Comparison of ENCODE assay signal across 9 cellular contexts in the genomic region with DNA sequence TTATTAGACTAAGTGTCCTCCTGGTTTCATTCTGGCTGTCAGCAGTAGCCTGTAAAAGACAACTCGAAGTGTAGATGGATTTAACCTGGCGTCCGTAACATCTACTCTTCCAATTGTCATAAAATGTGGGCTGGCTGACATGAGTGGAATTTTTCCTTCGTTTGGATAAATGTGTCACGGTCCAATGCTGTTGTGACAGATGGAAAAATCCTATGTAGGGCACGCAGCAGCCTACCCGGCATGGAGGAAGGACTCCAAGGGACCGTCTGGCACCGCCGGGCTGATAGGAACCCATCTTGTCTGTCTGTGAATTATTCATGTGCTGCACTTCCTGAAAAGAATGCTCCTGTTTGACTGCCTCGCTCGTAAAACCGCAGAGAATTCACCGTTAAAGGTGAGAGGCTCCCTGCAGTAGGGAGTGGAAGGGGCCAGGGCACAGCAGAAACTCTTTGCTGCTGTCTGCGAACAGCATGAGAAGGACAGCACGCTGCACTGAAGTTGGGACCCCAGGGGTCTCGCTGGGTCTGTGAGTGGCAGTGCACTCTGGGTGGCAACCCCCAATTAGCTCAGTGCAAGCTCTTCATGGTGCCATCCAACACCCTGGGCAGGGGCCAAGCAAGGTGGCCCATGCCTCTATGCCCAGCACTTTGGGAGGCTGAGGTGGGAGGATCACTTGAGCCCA. TPM values are rescaled to one million over a fixed set of nuclear protein-coding genes. Genes with fewer than 3 reads are reported as not detected.
A peak's percentile ranks its signal among the peaks of the same experiment; 100 is the strongest.
DNase-seq lines count a peak whose midpoint lies in the region; ATAC-seq and TF ChIP-seq lines count a peak whose summit lies in the region.
"Had no signal": no experiment of that assay in that cellular context is flagged by ENCODE, and none has a peak within 500 bp of the region (broad histone marks: within the 10 kb centered on the region; RNA-seq: fewer than 3 reads in every experiment).

No MANE protein-coding gene starts in this region.

- peaks cover 19% of the 10 kb centered on the region for H3K36me3 Mint-ChIP-seq in CD4-positive, alpha-beta T cell (ENCODE audit: low read depth)

- H3K4me3 Mint-ChIP-seq in CD4-positive, alpha-beta T cell = peak overlapping the region; percentile 94

- H4K20me1 ChIP-seq in PC-3 (ENCODE audit: low read length) = no peaks in the 10 kb centered on the region

- POLR2A ChIA-PET in CD4-positive, alpha-beta T cell (lab: Charles Lee) = interaction anchor here (1.1 to 6.6 kb wide), 6 partner anchors 13 to 34 kb away, joined by 4 to 61 read pairs (median 6); no protein-coding TSS in a partner anchor
- POLR2A ChIA-PET in PC-3 (lab: Charles Lee; ENCODE audit: unreplicated experiment) = no interaction called here

- H3K9me3 ChIP-seq in CD4-positive, alpha-beta T cell (ENCODE audit: control insufficient read depth, low read length) = no peaks in the 10 kb centered on the region
- H3K9me3 ChIP-seq in PC-3 (ENCODE audit: low read length) (no peaks in the 10 kb centered on the region), stomach (no peaks in the 10 kb centered on the region)
- H3K9me3 ChIP-seq: heart right ventricle had no signal

- H3K27me3 ChIP-seq in CD4-positive, alpha-beta T cell (ENCODE audit: control insufficient read depth, insufficient read depth, low read length) = no peaks in the 10 kb centered on the region
- no peaks in the 10 kb centered on the region for H3K27me3 ChIP-seq in PC-3 (ENCODE audit: low read length)
- no peaks in the 10 kb centered on the region for H3K27me3 ChIP-seq in stomach
- H3K27me3 ChIP-seq: heart right ventricle had no signal

- no peaks in the 10 kb centered on the region for H3K9me3 Mint-ChIP-seq in CD4-positive, alpha-beta T cell

- WGBS in stomach, 5 donors = 40 to 55% (median 44%) methylated on average over 17 of the region's 17 CpGs

- intact Hi-C loops in CD4-positive, alpha-beta T cell (cut with DNase I, micrococcal nuclease) = loop anchor here (2.0 to 5.0 kb wide), 4 partner anchors 15 to 36 kb away; partner anchors contain the start of gene PRKRIP1 (in 2 of the 2)
- intact Hi-C loops in PC-3 (cut with micrococcal nuclease) = no loop called here
- intact Hi-C loops in stomach (cut with DNase I; ENCODE audit: low total_unique reads) = no loop called here

- DNase-seq in CD4-positive, alpha-beta T cell = peak; percentile 44 to 73 (median 58)
- DNase-seq in PC-3 (peak; percentile 62), medulla oblongata (ENCODE audit: extremely low spot score) (peak; percentile 29), stomach (no peak)
- DNase-seq in activated naive CD4-positive, alpha-beta T cell treated with anti-CD3 and anti-CD28 coated beads, Interleukin-2, amount 50 U/mL, for 16 hours = peak; percentile 39
- DNase-seq: heart right ventricle had no signal

- CTCF ChIA-PET in CD4-positive, alpha-beta T cell (lab: Charles Lee) = interaction anchor here (1.2 to 4.0 kb wide), 4 partner anchors 16 to 27 kb away, joined by 3 to 13 read pairs (median 8); no protein-coding TSS in a partner anchor
- CTCF ChIA-PET in PC-3 (lab: Charles Lee) = no interaction called here

- no peak for TF ChIP-seq EP300 in stomach (IDR thresholded peaks at IDR 0.05)

- H3K36me3 ChIP-seq in PC-3 (ENCODE audit: low read depth, low read length) (no peaks in the 10 kb centered on the region), stomach (peaks cover 1 to 15% (median 10%) of the 10 kb centered on the region in 4 donors)

- H3K9me2 ChIP-seq in PC-3 (replicated peaks; ENCODE audit: low read length) = no peaks in the 10 kb centered on the region

- peak overlapping the region; percentile 100 for H3K27ac Mint-ChIP-seq in CD4-positive, alpha-beta T cell

- BruUV-seq in PC-3 (replicated peaks; lab: Mats Ljungman, UMichigan) = no TSS peak

- peak; percentile 76 for ATAC-seq in CD4-positive, alpha-beta T cell (ENCODE audit: poor library complexity)
- peak; percentile 32 for ATAC-seq in GM21825 (IDR thresholded peaks at IDR 0.05; ENCODE audit: unreplicated experiment)
- peak; percentile 67 for ATAC-seq in PC-3
- ATAC-seq in GM21381 (IDR thresholded peaks at IDR 0.05; ENCODE audit: unreplicated experiment) = no peak
- ATAC-seq in HG02970 (IDR thresholded peaks at IDR 0.05; ENCODE audit: low FRiP score, unreplicated experiment) = no peak

- H3K79me2 ChIP-seq in PC-3 (ENCODE audit: low read length) = no peaks in the 10 kb centered on the region

- peak overlapping the region; percentile 92 for H3K27ac ChIP-seq in CD4-positive, alpha-beta T cell (ENCODE audit: low read depth, low read length)
- H3K27ac ChIP-seq in PC-3 (ENCODE audit: low read length) (peak overlapping the region; percentile 42), stomach (peak overlapping the region; percentile 38 to 88 (median 58))

- peaks cover 6% of the 10 kb centered on the region for H3F3A ChIP-seq in PC-3 (ENCODE audit: low read length, unreplicated experiment)

- H3K4me2 ChIP-seq in PC-3 (ENCODE audit: low read length) = peak overlapping the region; percentile 33

- peak overlapping the region; percentile 74 for H2AFZ ChIP-seq in PC-3 (ENCODE audit: low read length)

- peaks cover 60% of the 10 kb centered on the region for H3K4me1 Mint-ChIP-seq in CD4-positive, alpha-beta T cell (ENCODE audit: low read depth)

- H3K4me1 ChIP-seq in PC-3 (ENCODE audit: insufficient read depth, low read length) (peaks cover 15% of the 10 kb centered on the region), stomach (peaks cover 11 to 57% (median 32%) of the 10 kb centered on the region in 4 donors)

- H3K9ac ChIP-seq in PC-3 (ENCODE audit: low read length) = no peak overlapping the region

- TF ChIP-seq CTCF in CD4-positive, alpha-beta T cell (IDR thresholded peaks at IDR 0.05) = no peak
- TF ChIP-seq CTCF in PC-3 (conservative IDR thresholded peaks at IDR 0.05; ENCODE audit: low read depth, low read length) (no peak), stomach (IDR thresholded peaks at IDR 0.05) (no peak)

- no peak for TF ChIP-seq POLR2A in stomach (IDR thresholded peaks at IDR 0.05)

- H3K4me3 ChIP-seq in PC-3 (ENCODE audit: low read length) = no peak overlapping the region
- H3K4me3 ChIP-seq in stomach = no peak overlapping the region

- H3K27me3 Mint-ChIP-seq in CD4-positive, alpha-beta T cell = no peaks in the 10 kb centered on the region

RNA-seq across cellular contexts. Expression of gene ORAI2, which starts 1.6 kb away (rescaled TPM):
- 10 to 100 TPM; 12.3 to 16.5 TPM for total RNA-seq in CD4-positive, alpha-beta T cell
- total RNA-seq in PC-3 (2014; rRNA removed) (20.8 and 21.5 TPM in 2 replicates), stomach (10 to 100 TPM in 1 of 5 donors, 1 to 10 TPM in 2, under 1 TPM in 1, not detected in 1; 0.58 to 44.3 (median 9.1) TPM)
- polyA plus RNA-seq in stomach = 1 to 10 TPM; 1.9 to 8.0 (median 5.7) TPM

RNA-seq across cellular contexts. Expression of gene ALKBH4, which starts 32.9 kb away (rescaled TPM):
- total RNA-seq in CD4-positive, alpha-beta T cell = 1 to 10 TPM; 2.9 to 3.5 TPM
- total RNA-seq in PC-3 (2014; rRNA removed) (21.3 and 31.0 TPM in 2 replicates), stomach (10 to 100 TPM in 1 of 5 donors, 1 to 10 TPM in 4; 1.2 to 27.4 (median 7.5) TPM)
- 1 to 10 TPM; 8.7 to 9.5 (median 9.2) TPM for polyA plus RNA-seq in stomach

RNA-seq across cellular contexts. Expression of gene LRWD1, which starts 33.0 kb away (rescaled TPM):
- total RNA-seq in CD4-positive, alpha-beta T cell = 10 to 100 TPM; 12.9 to 13.9 TPM
- total RNA-seq in PC-3 (2014; rRNA removed) (41.8 and 69.5 TPM in 2 replicates), stomach (100 to 1,000 TPM in 1 of 5 donors, 10 to 100 TPM in 3, 1 to 10 TPM in 1; 4.5 to 238 (median 14.7) TPM)
- 10 to 100 TPM in 2 of 3 donors, 1 to 10 TPM in 1; 9.1 to 12.7 (median 11.4) TPM for polyA plus RNA-seq in stomach

RNA-seq across cellular contexts. Expression of gene PRKRIP1, which starts 35.6 kb away (rescaled TPM):
- total RNA-seq in CD4-positive, alpha-beta T cell = 10 to 100 TPM; 47.4 to 48.0 TPM
- total RNA-seq in PC-3 (2014; rRNA removed) (28.9 and 49.4 TPM in 2 replicates), stomach (10 to 100 TPM; 23.9 to 92.7 (median 34.0) TPM)
- polyA plus RNA-seq in stomach = 10 to 100 TPM; 23.5 to 29.6 (median 28.7) TPM

RNA-seq across cellular contexts. Expression of gene POLR2J, which starts 47.0 kb away (rescaled TPM):
- 10 to 100 TPM; 35.8 to 39.7 TPM for total RNA-seq in CD4-positive, alpha-beta T cell
- total RNA-seq in PC-3 (2014; rRNA removed) = 71.6 and 101 TPM in 2 replicates
- total RNA-seq in stomach = 1 to 10 TPM; 1.2 to 8.1 (median 5.7) TPM
- 100 to 1,000 TPM; 100 to 152 (median 141) TPM for polyA plus RNA-seq in stomach

Comparison
In these comparisons a context has a peak if more than half of its experiments do, and no peak if none do; other contexts are left out.
1. ATAC-seq: peak in CD4-positive, alpha-beta T cell (single experiment), GM21825 (single experiment) and PC-3 (single experiment); none in GM21381 (single experiment) and HG02970 (single experiment).
2. H3K27ac ChIP-seq: peak in every context shown above with its lines; median percentile 92 in CD4-positive, alpha-beta T cell; 58 in stomach; 42 in PC-3.
3. intact Hi-C loops: an anchor here in CD4-positive, alpha-beta T cell (2.0 to 5.0 kb wide); none called in PC-3 and stomach.